8 cellular contexts compared by ENCODE assay signal in genomic region chr11:86176165-86176884, GRCh38.
DNase-seq lines count a peak whose midpoint lies in the region; ATAC-seq and TF ChIP-seq lines count a peak whose summit lies in the region.

No MANE protein-coding gene starts in this region.

- no peak overlapping the region for H4K91ac ChIP-seq in mesenchymal stem cell (ENCODE audit: low read length)

- no peaks in the 10 kb centered on the region for H3K9me3 ChIP-seq in mesenchymal stem cell (ENCODE audit: control insufficient read depth, low read length)

- H3K4ac ChIP-seq in mesenchymal stem cell (ENCODE audit: low read depth in 1 of 2, low read length in 2 of 2), result peak overlapping the region in 1 of 2 experiments; percentile 11

- no peak for TF ChIP-seq CTCF in GM13977 (IDR thresholded peaks at IDR 0.05; ENCODE audit: extremely low read depth, insufficient read depth, missing control alignments)

- peak overlapping the region; percentile 38 to 87 for H2BK12ac ChIP-seq in mesenchymal stem cell (ENCODE audit: low read length in 2 of 2)

- H3K4me3 ChIP-seq in mesenchymal stem cell (ENCODE audit: insufficient read depth in 1 of 2, low read depth in 1 of 2, low read length in 2 of 2), result no peak overlapping the region

- no peak overlapping the region for H3K18ac ChIP-seq in mesenchymal stem cell (ENCODE audit: low read depth in 1 of 2, low read length in 2 of 2)

- H2AK5ac ChIP-seq in mesenchymal stem cell (ENCODE audit: low read length, severe bottlenecking), result peak overlapping the region; percentile 98

- ATAC-seq in HG02870 (IDR thresholded peaks at IDR 0.05; ENCODE audit: unreplicated experiment) (peak; percentile 64), left ventricle myocardium superior (no peak)

- H3K36me3 ChIP-seq in mesenchymal stem cell (ENCODE audit: control insufficient read depth in 1 of 2, insufficient read depth in 2 of 2, low read depth in 1 of 2, low read length in 2 of 2), result no peaks in the 10 kb centered on the region

- 74% methylated on average over 4 of the region's 4 CpGs for WGBS in mesenchymal stem cell

- in situ Hi-C loops in GM13977 (cut with MboI; ENCODE audit: low pct_unique_long_range_greater_than_20kb, low sequenced_read_pairs, unreplicated experiment), result no loop called here

- H3K79me1 ChIP-seq in mesenchymal stem cell (replicated peaks; ENCODE audit: low read length, poor library complexity, severe bottlenecking), result no peaks in the 10 kb centered on the region

- no peak overlapping the region for H3K9ac ChIP-seq in mesenchymal stem cell (ENCODE audit: low read length)

- H4K8ac ChIP-seq in mesenchymal stem cell (ENCODE audit: low read length), result no peak overlapping the region

- H3K27ac ChIP-seq in mesenchymal stem cell (ENCODE audit: low read length, poor library complexity, severe bottlenecking) (no peak overlapping the region), substantia nigra (ENCODE audit: low read depth, low read length, poor library complexity, severe bottlenecking) (no peak overlapping the region)

- no peak overlapping the region for H2BK5ac ChIP-seq in mesenchymal stem cell (ENCODE audit: low read depth, low read length, poor library complexity, severe bottlenecking)

- H3K4me2 ChIP-seq in mesenchymal stem cell (ENCODE audit: low read length, poor library complexity, severe bottlenecking), result no peak overlapping the region

- H3K27me3 ChIP-seq in mesenchymal stem cell (ENCODE audit: control insufficient read depth in 1 of 2, insufficient read depth in 1 of 2, low read length in 2 of 2), result no peaks in the 10 kb centered on the region

- peaks cover 11% of the 10 kb centered on the region for H3K4me1 ChIP-seq in mesenchymal stem cell (ENCODE audit: control insufficient read depth, insufficient read depth, low read depth, low read length)

- no peak overlapping the region for H3K14ac ChIP-seq in mesenchymal stem cell (ENCODE audit: low read length in 2 of 2)

- H2AFZ ChIP-seq in mesenchymal stem cell (ENCODE audit: low read depth, low read length), result no peak overlapping the region

- intact Hi-C loops in left ventricle myocardium superior (cut with micrococcal nuclease), result no loop called here

- peak; percentile 60 for DNase-seq in GM13977 (ENCODE audit: low spot score)
- peak; percentile 41 for DNase-seq in activated CD4-positive, CD25-positive, alpha-beta regulatory T cell treated with anti-CD3 and anti-CD28 coated beads, Interleukin-2, amount 50 U/mL, for 16 hours (ENCODE audit: low read depth, low spot score)
- DNase-seq in mesenchymal stem cell, result no peak
- DNase-seq in middle frontal gyrus (ENCODE audit: extremely low spot score, low spot score), result no peak
- DNase-seq in substantia nigra (lab: John Stamatoyannopoulos, UW), result no peak
- no peak for DNase-seq in left ventricle myocardium superior
- DNase-seq in cerebellar nuclear complex (lab: John Stamatoyannopoulos, UW), result no peak

- no peak overlapping the region for H3K23ac ChIP-seq in mesenchymal stem cell (ENCODE audit: low read length in 2 of 2)

- H2BK15ac ChIP-seq in mesenchymal stem cell (ENCODE audit: low read depth, poor library complexity, severe bottlenecking), result no peak overlapping the region

- H2BK120ac ChIP-seq in mesenchymal stem cell (ENCODE audit: low read depth, low read length), result no peak overlapping the region

Comparison
In these comparisons a context has a peak if more than half of its experiments do, and no peak if none do; other contexts are left out.
1. DNase-seq: peak in GM13977 (single experiment) and activated CD4-positive, CD25-positive, alpha-beta regulatory T cell treated with anti-CD3 and anti-CD28 coated beads, Interleukin-2, amount 50 U/mL, for 16 hours (single experiment); none in mesenchymal stem cell (single experiment), middle frontal gyrus (single experiment), substantia nigra (0 of 49), left ventricle myocardium superior (single experiment) and cerebellar nuclear complex (0 of 2).